In the genomic region with DNA sequence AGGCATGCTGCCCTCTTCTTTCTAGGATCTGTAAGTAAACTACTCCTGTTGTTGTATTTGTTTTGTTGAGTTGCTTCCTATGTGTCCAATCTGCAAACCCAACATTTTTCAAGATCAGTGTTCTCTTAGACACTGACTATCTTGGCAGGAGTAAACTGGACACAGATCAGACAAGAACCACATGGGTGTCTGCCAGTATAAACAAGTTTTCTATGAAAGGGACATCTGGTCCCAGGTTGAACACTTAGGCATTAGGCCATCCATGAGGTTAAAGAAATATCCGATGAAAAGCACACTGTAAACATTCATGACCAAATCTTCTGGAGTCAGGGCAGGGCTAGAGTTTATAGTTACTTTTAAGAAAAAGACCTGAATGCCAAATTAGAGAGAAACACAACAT, we compare ENCODE assay signal across 30 cellular contexts.
DNase-seq lines count a peak whose midpoint lies in the region; ATAC-seq and TF ChIP-seq lines count a peak whose summit lies in the region.
"Had no signal": no experiment of that assay in that cellular context is flagged by ENCODE, and none has a peak within 500 bp of the region (broad histone marks: within the 10 kb centered on the region; RNA-seq: fewer than 3 reads in every experiment).

No MANE protein-coding gene starts in this region.

- DNase-seq in HFF-Myc (ENCODE audit: extremely low read depth, low read depth), result peak; percentile 39
- DNase-seq in adipocyte (ENCODE audit: low read depth), result peak; percentile 18
- DNase-seq in fibroblast of the aortic adventitia (ENCODE audit: low read depth), result peak; percentile 11
- DNase-seq in sciatic nerve (ENCODE audit: low spot score), result no peak
- DNase-seq in activated naive CD4-positive, alpha-beta T cell treated with anti-CD3 and anti-CD28 coated beads, Interleukin-2, amount 10 ng/mL, durations not matched to agents 7 days and 5 days, result no peak
- DNase-seq in occipital lobe (lab: John Stamatoyannopoulos, UW), result no peak
- DNase-seq in SIG-M5 treated with dmso at 0.1 percent for 504 hours (lab: John Stamatoyannopoulos, UW; ENCODE audit: unreplicated experiment), result no peak
- DNase-seq: activated CD4-positive, alpha-beta T cell treated with anti-CD3 and anti-CD28 coated beads for 48 hours; activated naive CD4-positive, alpha-beta T cell treated with Interleukin-2 at 50 U/mL for 16 hours; activated T-cell treated with anti-CD3 and anti-CD28 coated beads, Interleukin-2, amount 50 U/mL, for 48 hours; anterior cingulate cortex; CD8-positive, alpha-beta T cell; cerebellar nuclear complex; DMS79; effector CD4-positive, alpha-beta T cell; heart left ventricle; HFFc6; NCI-H1092; NCI-H187 treated with DMSO at 0.1 percent for 48 hours; NCI-H345; small intestine; stimulated activated naive B cell treated with anti-CD40 and anti-IgM and Interleukin-4, amounts not matched to agents 10 μg/mL and 1 μg/mL and 100 μg/mL, for 72 hours; T-helper 17 cell; testis had no signal

- H3K36me3 ChIP-seq in adipocyte (ENCODE audit: control insufficient read depth, insufficient read depth, low read length, severe bottlenecking), result no peaks in the 10 kb centered on the region
- H3K36me3 ChIP-seq: heart left ventricle, SJCRH30 had no signal

- no peak overlapping the region for H3K27ac Mint-ChIP-seq in activated naive CD4-positive, alpha-beta T cell treated with anti-CD3 and anti-CD28 coated beads, Interleukin-2, amount 10 ng/mL, durations not matched to agents 7 days and 5 days
- H3K27ac Mint-ChIP-seq: CD8-positive, alpha-beta T cell; HFFc6; progenitor cell of endocrine pancreas; stimulated activated naive B cell treated with anti-CD40 and anti-IgM and Interleukin-4, amounts not matched to agents 10 μg/mL and 1 μg/mL and 100 μg/mL, for 72 hours; T-helper 17 cell had no signal

- H3K4me1 Mint-ChIP-seq in activated naive CD4-positive, alpha-beta T cell treated with anti-CD3 and anti-CD28 coated beads, Interleukin-2, amount 10 ng/mL, durations not matched to agents 7 days and 5 days, result no peaks in the 10 kb centered on the region
- H3K4me1 Mint-ChIP-seq: neural crest cell; stimulated activated naive B cell treated with anti-CD40 and anti-IgM and Interleukin-4, amounts not matched to agents 10 μg/mL and 1 μg/mL and 100 μg/mL, for 72 hours; T-helper 17 cell had no signal

- no peak overlapping the region for H3K4me3 ChIP-seq in HFF-Myc (replicated peaks; ENCODE audit: low read depth, low read length)
- no peak overlapping the region for H3K4me3 ChIP-seq in adipocyte (ENCODE audit: low read length)
- no peak overlapping the region for H3K4me3 ChIP-seq in fibroblast of the aortic adventitia (ENCODE audit: low read depth, low read length)
- H3K4me3 ChIP-seq: GM12878, heart left ventricle, SJCRH30, testis had no signal

- intact Hi-C loops in sciatic nerve (cut with DNase I), result no loop called here

- H3K4me3 Mint-ChIP-seq in activated naive CD4-positive, alpha-beta T cell treated with anti-CD3 and anti-CD28 coated beads, Interleukin-2, amount 10 ng/mL, durations not matched to agents 7 days and 5 days, result no peak overlapping the region
- H3K4me3 Mint-ChIP-seq: CD8-positive, alpha-beta T cell; HFFc6; neural crest cell; stimulated activated naive B cell treated with anti-CD40 and anti-IgM and Interleukin-4, amounts not matched to agents 10 μg/mL and 1 μg/mL and 100 μg/mL, for 72 hours; T-helper 17 cell had no signal

- no peak overlapping the region for H3K9ac ChIP-seq in adipocyte (ENCODE audit: low read length)

- H3K9me3 Mint-ChIP-seq in activated naive CD4-positive, alpha-beta T cell treated with anti-CD3 and anti-CD28 coated beads, Interleukin-2, amount 10 ng/mL, durations not matched to agents 7 days and 5 days, result no peaks in the 10 kb centered on the region
- H3K9me3 Mint-ChIP-seq: CD8-positive, alpha-beta T cell; HFFc6; neural crest cell; stimulated activated naive B cell treated with anti-CD40 and anti-IgM and Interleukin-4, amounts not matched to agents 10 μg/mL and 1 μg/mL and 100 μg/mL, for 72 hours had no signal

- no peaks in the 10 kb centered on the region for H3K9me3 ChIP-seq in adipocyte (ENCODE audit: control insufficient read depth, low read length)
- H3K9me3 ChIP-seq: heart left ventricle, SJCRH30, testis had no signal

- CTCF ChIA-PET in activated naive CD4-positive, alpha-beta T cell treated with anti-CD3 and anti-CD28 coated beads, Interleukin-2, amount 10 ng/mL, durations not matched to agents 7 days and 5 days (lab: Charles Lee), result no interaction called here

- H3K27me3 ChIP-seq in adipocyte (replicated peaks; ENCODE audit: control insufficient read depth, insufficient read depth, low read length), result no peaks in the 10 kb centered on the region
- H3K27me3 ChIP-seq: heart left ventricle, SJCRH30, testis had no signal

- H3K36me3 Mint-ChIP-seq in activated naive CD4-positive, alpha-beta T cell treated with anti-CD3 and anti-CD28 coated beads, Interleukin-2, amount 10 ng/mL, durations not matched to agents 7 days and 5 days, result no peaks in the 10 kb centered on the region
- H3K36me3 Mint-ChIP-seq: CD8-positive, alpha-beta T cell; stimulated activated naive B cell treated with anti-CD40 and anti-IgM and Interleukin-4, amounts not matched to agents 10 μg/mL and 1 μg/mL and 100 μg/mL, for 72 hours had no signal

- H3K4me1 ChIP-seq in adipocyte (ENCODE audit: control insufficient read depth, insufficient read depth, low read length), result peaks cover 32% of the 10 kb centered on the region
- H3K4me1 ChIP-seq: heart left ventricle, SJCRH30 had no signal

- no peaks in the 10 kb centered on the region for H3K27me3 Mint-ChIP-seq in activated naive CD4-positive, alpha-beta T cell treated with anti-CD3 and anti-CD28 coated beads, Interleukin-2, amount 10 ng/mL, durations not matched to agents 7 days and 5 days
- H3K27me3 Mint-ChIP-seq: progenitor cell of endocrine pancreas; stimulated activated naive B cell treated with anti-CD40 and anti-IgM and Interleukin-4, amounts not matched to agents 10 μg/mL and 1 μg/mL and 100 μg/mL, for 72 hours had no signal

- peak; percentile 88 for ATAC-seq in sciatic nerve
- ATAC-seq in GM18498 (IDR thresholded peaks at IDR 0.05; ENCODE audit: unreplicated experiment), result no peak
- ATAC-seq: CD8-positive, alpha-beta T cell; GM12878; heart left ventricle; Panc1; stimulated activated naive B cell treated with anti-CD40 and anti-IgM and Interleukin-4, amounts not matched to agents 10 μg/mL and 1 μg/mL and 100 μg/mL, for 72 hours; T-helper 17 cell had no signal

- TF ChIP-seq CTCF in HFF-Myc (IDR thresholded peaks at IDR 0.05; ENCODE audit: low read depth, low read length, missing control alignments) (no peak), fibroblast of the aortic adventitia (IDR thresholded peaks at IDR 0.05; ENCODE audit: insufficient read depth, low read length) (no peak)

Comparison
In these comparisons a context has a peak if more than half of its experiments do, and no peak if none do; other contexts are left out.
1. DNase-seq: peak in HFF-Myc (single experiment), adipocyte (single experiment) and fibroblast of the aortic adventitia (single experiment); none in sciatic nerve (single experiment), activated naive CD4-positive, alpha-beta T cell treated with anti-CD3 and anti-CD28 coated beads, Interleukin-2, amount 10 ng/mL, durations not matched to agents 7 days and 5 days (single experiment), occipital lobe (single experiment) and SIG-M5 treated with dmso at 0.1 percent for 504 hours (single experiment).